Comparison of ENCODE assay signal across 9 cellular contexts in the genomic region with DNA sequence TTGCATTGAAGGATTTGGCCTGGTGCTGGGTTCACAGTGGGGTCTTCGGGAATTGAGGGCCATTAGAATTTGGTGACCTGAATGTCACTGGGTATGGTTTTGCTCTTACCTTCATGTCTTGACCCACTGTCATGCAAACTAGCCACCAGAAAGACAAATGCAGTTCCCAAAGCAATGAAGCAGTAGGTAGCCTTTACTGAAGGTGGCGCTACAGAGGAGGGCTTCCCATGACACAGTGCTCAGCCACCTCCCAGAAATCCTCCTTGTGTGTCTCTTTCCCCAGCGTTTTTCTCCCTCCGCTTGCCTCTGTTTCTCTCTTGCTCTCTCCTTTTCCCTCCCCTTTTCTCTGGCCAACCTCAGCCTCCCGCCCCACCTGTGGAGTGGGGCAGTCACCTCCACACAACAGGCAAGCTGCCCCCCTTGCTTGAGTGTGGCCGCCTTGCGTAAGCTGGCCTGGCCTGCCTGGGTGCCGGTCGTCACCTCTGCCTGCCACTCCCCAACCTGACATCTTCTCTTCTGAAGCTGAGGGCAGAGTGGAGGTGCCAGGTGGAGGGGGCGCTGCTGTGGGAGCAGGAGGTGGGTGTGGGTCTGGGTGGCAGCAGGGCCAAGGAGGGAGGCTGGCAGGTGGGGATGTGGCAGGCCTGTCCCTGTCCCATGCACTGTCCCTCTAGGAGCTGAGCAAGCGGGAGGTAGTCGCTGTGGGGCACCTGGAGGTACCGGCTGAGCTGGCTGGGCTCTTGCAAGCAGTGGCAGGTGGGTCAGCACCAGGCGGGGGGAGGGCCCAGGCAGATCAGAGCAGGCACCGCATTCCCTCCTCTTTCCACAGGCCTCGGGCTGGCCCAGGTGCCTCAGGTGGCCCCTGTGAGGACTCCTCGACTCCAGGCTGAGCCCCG. TPM values are rescaled to one million over a fixed set of nuclear protein-coding genes. Genes with fewer than 3 reads are reported as not detected.
A peak's percentile ranks its signal among the peaks of the same experiment; 100 is the strongest.
DNase-seq lines count a peak whose midpoint lies in the region; ATAC-seq, FAIRE-seq and TF ChIP-seq lines count a peak whose summit lies in the region.
"Had no signal": no experiment of that assay in that cellular context is flagged by ENCODE, and none has a peak within 500 bp of the region (broad histone marks: within the 10 kb centered on the region; RNA-seq: fewer than 3 reads in every experiment).

No MANE protein-coding gene starts in this region.

- 45% methylated on average over 18 of the region's 18 CpGs for WGBS in GM12878 (ENCODE audit: insufficient coverage, insufficient replicate concordance, low lambda C conversion rate, missing lambda C conversion rate)

- peak; percentile 38 for TF ChIP-seq RAD21 in Ishikawa (IDR thresholded peaks at IDR 0.05; ENCODE audit: low read depth)
- peak; percentile 14; the same call in 1 of the 2 replicates for TF ChIP-seq RAD21 in GM12878 (IDR thresholded peaks at IDR 0.05; ENCODE audit: insufficient read depth, low read depth, low read length)

- ATAC-seq in GM12878 (peak; percentile 33; the same call in 1 of the 3 replicates), mucosa of descending colon (peak; percentile 32), HG03442 (IDR thresholded peaks at IDR 0.05; ENCODE audit: unreplicated experiment) (no peak)
- no peak for ATAC-seq in activated CD4-positive, CD25-positive, alpha-beta regulatory T cell treated with anti-CD3 and anti-CD28 coated beads, Interleukin-2, amount 50 U/mL, for 24 hours
- ATAC-seq: sciatic nerve had no signal

- RAD21 ChIA-PET in GM12878 (lab: Charles Lee; ENCODE audit: unreplicated experiment) = interaction anchor here (1.3 to 4.3 kb wide), 4 partner anchors 15 to 72 kb away, joined by 4 to 28 read pairs (median 8); a partner anchor contains a TSS

- H3K4me2 ChIP-seq in GM12878 (ENCODE audit: control insufficient read depth, insufficient read depth) = no peak overlapping the region

- H3K9ac ChIP-seq in GM12878 (ENCODE audit: control insufficient read depth, insufficient read depth, low read length) = no peak overlapping the region

- FAIRE-seq in GM12878 (lab: Jason Lieb, UNC) = no peak

- H3K27ac ChIP-seq in GM12878 (ENCODE audit: control insufficient read depth, insufficient read depth) (no peak overlapping the region), caudate nucleus (ENCODE audit: low read depth, low read length) (no peak overlapping the region)

- H3K27me3 ChIP-seq in GM12878 (replicated peaks in 1 of 2; ENCODE audit: control insufficient read depth in 2 of 2, insufficient read depth in 2 of 2, low read length in 1 of 2) = no peaks in the 10 kb centered on the region

- no peak for TF ChIP-seq EP300 in Ishikawa (IDR thresholded peaks at IDR 0.05; ENCODE audit: borderline replicate concordance)
- TF ChIP-seq EP300 in GM12878 (IDR thresholded peaks at IDR 0.05; ENCODE audit: borderline replicate concordance in 1 of 2, control insufficient read depth in 1 of 2, low read depth in 2 of 2, low read length in 2 of 2) = no peak

- SMC1A ChIA-PET in GM12878 (lab: Charles Lee; ENCODE audit: uncharacterized antibody, unreplicated experiment) = interaction anchor here (1.1 kb wide), 1 partner anchor 37 kb away, joined by 5 read pairs; no protein-coding TSS in a partner anchor

- peak; percentile 1 for DNase-seq in DMS153 (lab: John Stamatoyannopoulos, UW)
- no peak for DNase-seq in DMS153 treated with DMSO at 0.1 percent for 48 hours (lab: John Stamatoyannopoulos, UW; ENCODE audit: unreplicated experiment)
- DNase-seq in GM12878 (ENCODE audit: low read depth, low spot score) = no peak
- DNase-seq in mucosa of descending colon = no peak
- DNase-seq in caudate nucleus (lab: John Stamatoyannopoulos, UW) = no peak

- H3K36me3 ChIP-seq in GM12878 (ENCODE audit: control insufficient read depth in 2 of 2, insufficient read depth in 2 of 2, low read length in 1 of 2) (no peaks in the 10 kb centered on the region), mucosa of descending colon (ENCODE audit: low read depth) (no peaks in the 10 kb centered on the region)

- in situ Hi-C loops in GM12878 (cut with MboI) = no loop called here

- POLR2A ChIA-PET in GM12878 (lab: Charles Lee) = no interaction called here

- no peak for TF ChIP-seq POLR2A in GM12878 (IDR thresholded peaks at IDR 0.05; ENCODE audit: low read depth, low read length)

- H2AFZ ChIP-seq in GM12878 (ENCODE audit: control insufficient read depth, low read depth, low read length) = no peak overlapping the region

- TF ChIP-seq CTCF in GM12878 (IDR thresholded peaks at IDR 0.05 in 2 of 3, conservative IDR thresholded peaks at IDR 0.05 in 1 of 3; ENCODE audit: control insufficient read depth in 2 of 3, extremely low read depth in 1 of 3, insufficient read depth in 1 of 3, low read depth in 3 of 3, low read length in 3 of 3) (peak; percentile 36 to 51 (median 44); a peak in 5 of 6 replicates), mucosa of descending colon (IDR thresholded peaks at IDR 0.05) (no peak)

- H4K20me1 ChIP-seq in GM12878 (ENCODE audit: control insufficient read depth, insufficient read depth) = no peaks in the 10 kb centered on the region

- BruUV-seq in GM12878 (replicated peaks; lab: Mats Ljungman, UMichigan) = no TSS peak

- H3K4me3 ChIP-seq in GM12878 (no peak overlapping the region), mucosa of descending colon (no peak overlapping the region)

- H3K9me3 ChIP-seq in GM12878 (replicated peaks; ENCODE audit: control insufficient read depth, insufficient read depth, low read length) (no peaks in the 10 kb centered on the region), mucosa of descending colon (no peaks in the 10 kb centered on the region)

- no peaks in the 10 kb centered on the region for H3K79me2 ChIP-seq in GM12878 (ENCODE audit: control insufficient read depth, insufficient read depth, low read length)

- H3K4me1 ChIP-seq in GM12878 (ENCODE audit: control insufficient read depth, insufficient read depth, low read length) (no peaks in the 10 kb centered on the region), mucosa of descending colon (ENCODE audit: low read depth) (no peaks in the 10 kb centered on the region)

- CTCF ChIA-PET in GM12878 (lab: Yijun Ruan, JAX) = interaction anchor here (1.0 to 4.8 kb wide), 11 partner anchors 10 to 74 kb away, joined by 3 to 43 read pairs (median 5); a partner anchor contains a TSS

- intact Hi-C loops in GM12878 (cut with micrococcal nuclease; ENCODE audit: unreplicated experiment) = no loop called here
- intact Hi-C loops in mucosa of descending colon (cut with DNase I, micrococcal nuclease) = loop anchor here in 1 of 2 donors (10.0 kb wide), 1 partner anchor 52 kb away; no protein-coding TSS in a partner anchor

RNA-seq across cellular contexts. Expression of a gene that starts 34.7 kb away (rescaled TPM):
- 5.5 and 6.0 TPM in 2 replicates for total RNA-seq in GM12878 (2013; cell fraction: nucleolus; rRNA removed)
- total RNA-seq in GM12878 (2014; rRNA removed) = 0.22 and 0.23 TPM in 2 replicates
- 0.18 TPM in 1 of 2 replicates, not detected in the other for total RNA-seq in GM12878 (2014; rRNA removed; fragmentation: Illumina TruSeq; extraction: Trizol)
- 0.13 and 0.56 TPM in 2 replicates for total RNA-seq in GM12878 (2021)
- polyA plus RNA-seq in GM12878 (2011; ENCODE audit: low read depth) = 1.0 TPM
- 0.71 and 0.77 TPM in 2 replicates for polyA plus RNA-seq in GM12878 (2011; rRNA removed)
- polyA plus RNA-seq in GM12878 (2011; cell fraction: cytosol; rRNA removed) = 0.70 and 0.94 TPM in 2 replicates
- polyA plus RNA-seq in GM12878 (2011; cell fraction: nucleus; rRNA removed) = 3.4 and 8.1 TPM in 2 replicates
- 1.6 and 2.1 TPM in 2 replicates for polyA plus RNA-seq in GM12878 (2012)
- polyA plus RNA-seq in GM12878 (2014; fragmentation: Illumina TruSeq; extraction: Trizol) = 0.03 and 0.19 TPM in 2 replicates
- polyA plus RNA-seq in GM12878 (2014; fragmentation: Nextera tagmentation; extraction: Ambion mirVana) = not detected
- 0.10 and 0.20 TPM in 2 replicates for polyA plus RNA-seq in GM12878 (2014; rRNA removed)
- polyA plus RNA-seq in GM12878 (2016; fragmentation: Nextera tagmentation; extraction: Ambion mirVana) = under 1 TPM in 1 of 2 experiments, not detected in 1; 0.03 TPM
- polyA minus RNA-seq in GM12878 (2011; rRNA and poly(A)+ RNA removed) = 0.29 and 1.5 TPM in 2 replicates
- not detected in 2 replicates for polyA minus RNA-seq in GM12878 (2011; cell fraction: cytosol; rRNA and poly(A)+ RNA removed)
- 1.7 and 2.9 TPM in 2 replicates for polyA minus RNA-seq in GM12878 (2011; cell fraction: nucleus; rRNA and poly(A)+ RNA removed)
- 1 to 10 TPM in 2 of 3 donors, under 1 TPM in 1; 0.60 to 2.0 (median 1.2) TPM for total RNA-seq in mucosa of descending colon

RNA-seq across cellular contexts. Expression of a gene that starts 40.3 kb away (rescaled TPM):
- total RNA-seq in GM12878 (2013; cell fraction: nucleolus; rRNA removed) = 39.1 and 42.2 TPM in 2 replicates
- 62.7 and 65.9 TPM in 2 replicates for total RNA-seq in GM12878 (2014; rRNA removed)
- 45.0 and 47.0 TPM in 2 replicates for total RNA-seq in GM12878 (2014; rRNA removed; fragmentation: Illumina TruSeq; extraction: Trizol)
- total RNA-seq in GM12878 (2021) = 77.0 and 78.3 TPM in 2 replicates
- polyA plus RNA-seq in GM12878 (2011; ENCODE audit: low read depth) = 39.6 TPM
- 98.6 and 99.9 TPM in 2 replicates for polyA plus RNA-seq in GM12878 (2011; rRNA removed)
- 113 and 137 TPM in 2 replicates for polyA plus RNA-seq in GM12878 (2011; cell fraction: cytosol; rRNA removed)
- polyA plus RNA-seq in GM12878 (2011; cell fraction: nucleus; rRNA removed) = 52.2 and 54.1 TPM in 2 replicates
- polyA plus RNA-seq in GM12878 (2012) = 60.4 and 69.4 TPM in 2 replicates
- polyA plus RNA-seq in GM12878 (2014; fragmentation: Illumina TruSeq; extraction: Trizol) = 34.8 and 44.7 TPM in 2 replicates
- polyA plus RNA-seq in GM12878 (2014; fragmentation: Nextera tagmentation; extraction: Ambion mirVana) = 10 to 100 TPM; 13.7 to 31.8 TPM
- 51.8 and 54.0 TPM in 2 replicates for polyA plus RNA-seq in GM12878 (2014; rRNA removed)
- 10 to 100 TPM; 53.0 to 59.3 TPM for polyA plus RNA-seq in GM12878 (2016; fragmentation: Nextera tagmentation; extraction: Ambion mirVana)
- polyA minus RNA-seq in GM12878 (2011; rRNA and poly(A)+ RNA removed) = 120 and 218 TPM in 2 replicates
- 84.7 and 89.1 TPM in 2 replicates for polyA minus RNA-seq in GM12878 (2011; cell fraction: cytosol; rRNA and poly(A)+ RNA removed)
- 25.6 and 36.5 TPM in 2 replicates for polyA minus RNA-seq in GM12878 (2011; cell fraction: nucleus; rRNA and poly(A)+ RNA removed)
- 100 to 1,000 TPM in 1 of 3 donors, 10 to 100 TPM in 2; 70.7 to 151 (median 75.6) TPM for total RNA-seq in mucosa of descending colon

RNA-seq across cellular contexts. Expression of a gene that starts 55.5 kb away (rescaled TPM):
- total RNA-seq in GM12878 (2013; cell fraction: nucleolus; rRNA removed) = 79.5 and 83.7 TPM in 2 replicates
- 54.0 and 57.8 TPM in 2 replicates for total RNA-seq in GM12878 (2014; rRNA removed)
- total RNA-seq in GM12878 (2014; rRNA removed; fragmentation: Illumina TruSeq; extraction: Trizol) = 37.7 and 42.1 TPM in 2 replicates
- total RNA-seq in GM12878 (2021) = 55.0 and 56.2 TPM in 2 replicates
- 18.1 TPM for polyA plus RNA-seq in GM12878 (2011; ENCODE audit: low read depth)
- polyA plus RNA-seq in GM12878 (2011; rRNA removed) = 17.1 and 32.9 TPM in 2 replicates
- polyA plus RNA-seq in GM12878 (2011; cell fraction: cytosol; rRNA removed) = 42.7 and 47.6 TPM in 2 replicates
- polyA plus RNA-seq in GM12878 (2011; cell fraction: nucleus; rRNA removed) = 108 and 113 TPM in 2 replicates
- 27.8 and 30.8 TPM in 2 replicates for polyA plus RNA-seq in GM12878 (2012)
- polyA plus RNA-seq in GM12878 (2014; fragmentation: Illumina TruSeq; extraction: Trizol) = 19.3 and 35.2 TPM in 2 replicates
- 10 to 100 TPM in 1 of 2 experiments, 1 to 10 TPM in 1; 9.1 to 13.7 TPM for polyA plus RNA-seq in GM12878 (2014; fragmentation: Nextera tagmentation; extraction: Ambion mirVana)
- 53.3 and 56.5 TPM in 2 replicates for polyA plus RNA-seq in GM12878 (2014; rRNA removed)
- polyA plus RNA-seq in GM12878 (2016; fragmentation: Nextera tagmentation; extraction: Ambion mirVana) = 10 to 100 TPM; 49.3 to 64.8 TPM
- polyA minus RNA-seq in GM12878 (2011; rRNA and poly(A)+ RNA removed) = 34.3 and 52.0 TPM in 2 replicates
- polyA minus RNA-seq in GM12878 (2011; cell fraction: cytosol; rRNA and poly(A)+ RNA removed) = 18.8 and 21.0 TPM in 2 replicates
- polyA minus RNA-seq in GM12878 (2011; cell fraction: nucleus; rRNA and poly(A)+ RNA removed) = 35.2 and 59.0 TPM in 2 replicates
- total RNA-seq in mucosa of descending colon = 10 to 100 TPM; 28.9 to 32.8 (median 32.6) TPM

Comparison
In these comparisons a context has a peak if more than half of its experiments do, and no peak if none do; other contexts are left out.
1. ATAC-seq: peak in GM12878 (single experiment) and mucosa of descending colon (single experiment); none in HG03442 (single experiment) and activated CD4-positive, CD25-positive, alpha-beta regulatory T cell treated with anti-CD3 and anti-CD28 coated beads, Interleukin-2, amount 50 U/mL, for 24 hours (0 of 2).